Comparison of ENCODE assay signal across 8 cellular contexts in the genomic region with DNA sequence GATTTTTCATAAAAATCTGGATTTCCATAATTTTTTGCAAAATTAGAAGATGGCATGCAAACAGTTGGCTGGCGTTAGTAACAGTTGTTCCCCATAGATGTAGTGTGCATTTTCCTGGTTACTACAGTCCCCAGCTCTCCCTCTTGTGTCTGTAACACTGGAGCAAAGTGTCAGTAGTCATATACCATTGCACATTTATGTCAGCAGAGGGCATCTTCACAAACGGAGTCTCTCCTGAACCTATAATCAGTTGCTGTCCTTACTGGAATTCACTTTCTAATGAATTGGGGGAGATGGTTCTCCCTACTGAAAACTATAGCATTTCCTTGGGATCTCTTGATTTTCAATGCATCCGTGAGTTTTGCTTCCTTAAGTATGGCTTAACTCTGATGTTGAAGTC. TPM values are rescaled to one million over a fixed set of nuclear protein-coding genes. Genes with fewer than 3 reads are reported as not detected.
A peak's percentile ranks its signal among the peaks of the same experiment; 100 is the strongest.
DNase-seq lines count a peak whose midpoint lies in the region; ATAC-seq and TF ChIP-seq lines count a peak whose summit lies in the region.

No MANE protein-coding gene starts in this region.

- 51 to 52% methylated on average over 3 of the region's 3 CpGs for WGBS in gastroesophageal sphincter (ENCODE audit: low coverage in 1 of 2), 2 donors

- DNase-seq in DMS114 treated with DMSO at 0.1 percent for 48 hours (lab: John Stamatoyannopoulos, UW; ENCODE audit: unreplicated experiment): peak; percentile 1
- peak; percentile 58 for DNase-seq in NCI-H748 (lab: John Stamatoyannopoulos, UW; ENCODE audit: unreplicated experiment)
- DNase-seq in fibroblast of mammary gland (ENCODE audit: low read depth): peak; percentile 40
- peak; percentile 2 for DNase-seq in skeletal muscle cell (ENCODE audit: low read depth)
- DNase-seq in NCI-H226: no peak

- H3K9me3 ChIP-seq in gastroesophageal sphincter: no peaks in the 10 kb centered on the region

- no peaks in the 10 kb centered on the region for H3K27me3 ChIP-seq in gastroesophageal sphincter

- no peaks in the 10 kb centered on the region for H3K36me3 ChIP-seq in gastroesophageal sphincter

- TF ChIP-seq CTCF in fibroblast of mammary gland (conservative IDR thresholded peaks at IDR 0.05; ENCODE audit: control insufficient read depth, insufficient read depth, low read depth, low read length) (peak; percentile 42), gastroesophageal sphincter (IDR thresholded peaks at IDR 0.05) (no peak)

- ATAC-seq in GM21360 (IDR thresholded peaks at IDR 0.05; ENCODE audit: unreplicated experiment) (peak; percentile 73), gastroesophageal sphincter (no peak)
- ATAC-seq in activated CD4-positive, CD25-positive, alpha-beta regulatory T cell treated with anti-CD3 and anti-CD28 coated beads, Interleukin-2, amount 50 U/mL, for 24 hours: no peak

- no peak overlapping the region for H3K27ac ChIP-seq in gastroesophageal sphincter

- no peak for TF ChIP-seq POLR2A in gastroesophageal sphincter (IDR thresholded peaks at IDR 0.05)

- H3K4me3 ChIP-seq in fibroblast of mammary gland (ENCODE audit: control insufficient read depth, low read depth, low read length): no peak overlapping the region
- no peak overlapping the region for H3K4me3 ChIP-seq in skeletal muscle cell (ENCODE audit: low read depth, low read length)
- no peak overlapping the region for H3K4me3 ChIP-seq in gastroesophageal sphincter

- no peak for TF ChIP-seq EP300 in gastroesophageal sphincter (IDR thresholded peaks at IDR 0.05)

- no peaks in the 10 kb centered on the region for H3K4me1 ChIP-seq in gastroesophageal sphincter

RNA-seq across cellular contexts. Expression of gene DMAC1, which starts 44.7 kb away (rescaled TPM):
- 10 to 100 TPM; 12.8 to 18.8 (median 15.3) TPM for total RNA-seq in gastroesophageal sphincter
